16 cellular contexts compared by ENCODE assay signal in the genomic region with DNA sequence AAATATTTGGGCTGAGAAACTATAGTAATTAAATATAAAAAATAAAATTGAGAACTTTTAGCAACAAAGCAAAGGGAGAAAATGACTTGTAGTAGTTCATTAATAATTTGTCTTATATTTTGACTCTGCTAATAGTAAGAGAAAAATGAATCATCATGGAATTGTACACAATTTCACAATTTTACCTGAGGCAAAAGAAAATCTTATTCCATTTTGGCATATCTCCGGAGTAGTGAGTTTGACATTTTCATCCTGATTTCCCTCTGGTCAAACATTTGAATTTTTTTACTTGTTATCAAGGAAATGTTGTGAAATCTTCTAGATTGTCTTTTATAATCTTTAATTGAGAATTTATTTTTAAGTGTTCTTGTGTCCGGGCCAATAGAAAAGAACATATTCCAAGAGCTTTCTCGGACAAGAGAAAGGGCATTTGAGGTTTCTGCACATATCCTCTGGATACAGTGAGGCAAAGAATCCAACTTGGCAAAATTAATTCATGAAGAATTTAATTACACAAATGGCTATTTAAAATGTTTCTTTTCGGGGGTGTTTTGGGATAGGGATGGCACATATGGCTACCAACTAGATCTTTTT.
DNase-seq lines count a peak whose midpoint lies in the region; ATAC-seq, FAIRE-seq and TF ChIP-seq lines count a peak whose summit lies in the region.
"Had no signal": no experiment of that assay in that cellular context is flagged by ENCODE, and none has a peak within 500 bp of the region (broad histone marks: within the 10 kb centered on the region; RNA-seq: fewer than 3 reads in every experiment).

No MANE protein-coding gene starts in this region.

- H3K9me3 ChIP-seq in liver (ENCODE audit: control insufficient read depth in 4 of 4, low read length in 3 of 4) (no peaks in the 10 kb centered on the region), right lobe of liver (no peaks in the 10 kb centered on the region)
- H3K9me3 ChIP-seq: Caco-2 had no signal

- H3K4me1 ChIP-seq in liver (ENCODE audit: control insufficient read depth in 4 of 4, insufficient read depth in 4 of 4, low read length in 3 of 4) (no peaks in the 10 kb centered on the region), right lobe of liver (no peaks in the 10 kb centered on the region)

- H3K27ac ChIP-seq in liver (ENCODE audit: low read depth in 1 of 2, low read length in 2 of 2) (no peak overlapping the region), right lobe of liver (no peak overlapping the region)
- H3K27ac ChIP-seq: GM23248 had no signal

- ATAC-seq in right lobe of liver (no peak), left ventricle myocardium superior (peak; percentile 65), HG03460 (IDR thresholded peaks at IDR 0.05; ENCODE audit: unreplicated experiment) (no peak)

- no peak overlapping the region for H3K4me3 ChIP-seq in liver (ENCODE audit: low read depth in 1 of 3, low read length in 3 of 3)
- no peak overlapping the region for H3K4me3 ChIP-seq in right lobe of liver
- H3K4me3 ChIP-seq in bronchial epithelial cell (ENCODE audit: low read depth, low read length), result no peak overlapping the region
- H3K4me3 ChIP-seq: GM23248 had no signal

- peaks cover 0 to 2% (median 0%) of the 10 kb centered on the region in 4 donors for H3K27me3 ChIP-seq in liver (ENCODE audit: control insufficient read depth in 4 of 4, insufficient read depth in 4 of 4, low read length in 3 of 4)
- H3K27me3 ChIP-seq in right lobe of liver, result no peaks in the 10 kb centered on the region
- H3K27me3 ChIP-seq in bronchial epithelial cell (ENCODE audit: control insufficient read depth, insufficient read depth, low read length), result no peaks in the 10 kb centered on the region

- no peaks in the 10 kb centered on the region for H3K36me3 ChIP-seq in liver (ENCODE audit: control insufficient read depth in 4 of 4, insufficient read depth in 3 of 4, low read depth in 1 of 4, low read length in 3 of 4)
- H3K36me3 ChIP-seq in right lobe of liver, result no peaks in the 10 kb centered on the region
- H3K36me3 ChIP-seq in bronchial epithelial cell (ENCODE audit: control insufficient read depth, insufficient read depth, low read length), result no peaks in the 10 kb centered on the region

- no peak overlapping the region for H3K9ac ChIP-seq in liver (ENCODE audit: low read depth in 1 of 2, low read length in 2 of 2)
- H3K9ac ChIP-seq: GM23248 had no signal

- no peak for FAIRE-seq in bronchial epithelial cell (lab: Jason Lieb, UNC)

- no peak for TF ChIP-seq RAD21 in liver (IDR thresholded peaks at IDR 0.05)

- TF ChIP-seq CTCF in liver (IDR thresholded peaks at IDR 0.05; ENCODE audit: low read depth, low read length, missing input control) (no peak), right lobe of liver (IDR thresholded peaks at IDR 0.05) (no peak), bronchial epithelial cell (IDR thresholded peaks at IDR 0.05; ENCODE audit: insufficient read depth, low read length, severe bottlenecking) (no peak)

- TF ChIP-seq POLR2A in right lobe of liver (IDR thresholded peaks at IDR 0.05), result no peak

- intact Hi-C loops in right lobe of liver (cut with DNase I) (no loop called here), left ventricle myocardium superior (cut with micrococcal nuclease) (no loop called here)

- 84% methylated on average over 4 of the region's 4 CpGs for WGBS in liver
- 73% methylated on average over 4 of the region's 4 CpGs for WGBS in right lobe of liver (ENCODE audit: insufficient coverage, low coverage, low lambda C conversion rate, missing lambda C conversion rate)

- no peak for DNase-seq in right lobe of liver
- peak; percentile 81 for DNase-seq in bronchial epithelial cell (ENCODE audit: low read depth)
- no peak for DNase-seq in left ventricle myocardium superior
- DNase-seq in stimulated activated CD4-positive, alpha-beta T cell treated with anti-CD3 and anti-CD28 coated beads, Interleukin-2, amount 100 ng/mL, for 24 hours, result no peak
- DNase-seq in H4 (ENCODE audit: low spot score), result no peak
- DNase-seq: Caco-2; CD4-positive, alpha-beta T cell; GDM1; GM23248; HCEC 1CT; NCI-H1105; NCI-H1694; NCI-H510A; NCI-H774 had no signal

TF ChIP-seq in liver, 16 proteins besides CTCF, POLR2A, EP300 and RAD21:
- TF ChIP-seq RXRA (IDR thresholded peaks at IDR 0.05) (no peak), YY1 (IDR thresholded peaks at IDR 0.05) (no peak), NR2F2 (IDR thresholded peaks at IDR 0.05) (peak; percentile 10), HNF4G (IDR thresholded peaks at IDR 0.05) (no peak), ATF3 (IDR thresholded peaks at IDR 0.05) (no peak), JUND (IDR thresholded peaks at IDR 0.05) (no peak)
